Comparison of ENCODE assay signal across 26 cellular contexts in the genomic region with DNA sequence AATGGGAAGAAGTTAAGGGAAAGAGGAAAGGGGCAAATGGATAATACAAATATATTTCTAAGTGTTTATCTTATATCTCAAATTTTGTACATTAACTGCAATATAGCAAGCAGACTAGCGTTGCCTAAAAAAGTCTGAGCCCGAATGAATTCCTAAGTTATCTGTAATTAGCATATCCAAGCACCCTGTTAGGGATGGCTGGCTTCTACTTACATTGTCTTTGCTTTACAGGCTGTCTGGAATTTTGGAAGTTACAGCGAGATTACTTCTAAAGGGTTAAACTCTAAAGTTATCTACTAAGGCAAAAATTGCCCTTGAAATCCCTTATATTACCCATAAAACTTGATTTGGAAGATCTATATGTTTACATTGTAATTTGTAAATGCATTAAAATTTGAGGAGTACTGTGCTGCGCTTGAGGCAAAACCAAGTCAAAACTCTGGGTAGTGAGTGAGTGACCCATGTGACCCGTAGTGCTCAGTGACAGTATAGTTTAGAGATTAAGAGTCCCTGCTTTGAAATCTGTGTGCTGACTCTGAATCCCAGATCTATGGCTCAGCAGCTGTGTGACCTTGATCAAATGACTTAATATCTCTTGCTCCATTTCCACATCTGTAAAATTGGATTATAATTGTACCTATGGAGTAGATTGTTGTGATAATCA. TPM values are rescaled to one million over a fixed set of nuclear protein-coding genes. Genes with fewer than 3 reads are reported as not detected.
"Had no signal": no experiment of that assay in that cellular context is flagged by ENCODE, and none has a peak within 500 bp of the region (broad histone marks: within the 10 kb centered on the region; RNA-seq: fewer than 3 reads in every experiment).

No MANE protein-coding gene starts in this region.

- H3K4me3 ChIP-seq: gastroesophageal sphincter, heart left ventricle, hepatocyte, left lung, ovary, psoas muscle, skin epidermis, thoracic aorta, tibial nerve, upper lobe of left lung had no signal

- H3K36me3 Mint-ChIP-seq: natural killer cell; stimulated activated naive B cell treated with anti-CD40 and anti-IgM and Interleukin-4, amounts not matched to agents 10 μg/mL and 1 μg/mL and 100 μg/mL, for 72 hours had no signal

- H3K4me3 Mint-ChIP-seq: natural killer cell; stimulated activated naive B cell treated with anti-CD40 and anti-IgM and Interleukin-4, amounts not matched to agents 10 μg/mL and 1 μg/mL and 100 μg/mL, for 72 hours; stimulated activated naive CD8-positive, alpha-beta T cell treated with anti-CD3 and anti-CD28 coated beads, Interleukin-15, Interleukin-2, amounts not matched to agents 100 ng/mL and 50 ng/mL, for 24 hours had no signal

- H3K27me3 ChIP-seq: gastroesophageal sphincter, heart left ventricle, hepatocyte, left lung, ovary, tibial nerve, upper lobe of left lung had no signal

- H2AFZ ChIP-seq: hepatocyte had no signal

- H3K4me1 ChIP-seq: foreskin keratinocyte, gastroesophageal sphincter, heart left ventricle, left lung, psoas muscle, tibial nerve, upper lobe of left lung had no signal

- H3K36me3 ChIP-seq: gastroesophageal sphincter, heart left ventricle, left lung, ovary, thoracic aorta, tibial nerve, upper lobe of left lung had no signal

- H3K4me2 ChIP-seq: hepatocyte had no signal

- ATAC-seq: esophagus mucosa; foreskin keratinocyte; gastroesophageal sphincter; heart left ventricle; left cardiac atrium; left lung; natural killer cell; psoas muscle; right cardiac atrium; stimulated activated naive B cell treated with anti-CD40 and anti-IgM and Interleukin-4, amounts not matched to agents 10 μg/mL and 1 μg/mL and 100 μg/mL, for 72 hours had no signal

- H3K27me3 Mint-ChIP-seq: stimulated activated naive B cell treated with anti-CD40 and anti-IgM and Interleukin-4, amounts not matched to agents 10 μg/mL and 1 μg/mL and 100 μg/mL, for 72 hours; stimulated activated naive CD8-positive, alpha-beta T cell treated with anti-CD3 and anti-CD28 coated beads, Interleukin-15, Interleukin-2, amounts not matched to agents 100 ng/mL and 50 ng/mL, for 24 hours had no signal

- H3K27ac Mint-ChIP-seq: natural killer cell; stimulated activated naive B cell treated with anti-CD40 and anti-IgM and Interleukin-4, amounts not matched to agents 10 μg/mL and 1 μg/mL and 100 μg/mL, for 72 hours; stimulated activated naive CD8-positive, alpha-beta T cell treated with anti-CD3 and anti-CD28 coated beads, Interleukin-15, Interleukin-2, amounts not matched to agents 100 ng/mL and 50 ng/mL, for 24 hours had no signal

- H3K4me1 Mint-ChIP-seq: natural killer cell; stimulated activated naive B cell treated with anti-CD40 and anti-IgM and Interleukin-4, amounts not matched to agents 10 μg/mL and 1 μg/mL and 100 μg/mL, for 72 hours had no signal

- H3K9me3 ChIP-seq: gastroesophageal sphincter, heart left ventricle, left lung, ovary, psoas muscle, thoracic aorta, tibial nerve, upper lobe of left lung had no signal

- H3K27ac ChIP-seq: epithelial cell of prostate, foreskin keratinocyte, gastroesophageal sphincter, heart left ventricle, hepatocyte, left lung, ovary, psoas muscle, skin epidermis, thoracic aorta, tibial nerve, upper lobe of left lung had no signal

- H3K9me3 Mint-ChIP-seq: stimulated activated naive B cell treated with anti-CD40 and anti-IgM and Interleukin-4, amounts not matched to agents 10 μg/mL and 1 μg/mL and 100 μg/mL, for 72 hours; stimulated activated naive CD8-positive, alpha-beta T cell treated with anti-CD3 and anti-CD28 coated beads, Interleukin-15, Interleukin-2, amounts not matched to agents 100 ng/mL and 50 ng/mL, for 24 hours had no signal

- H3K79me2 ChIP-seq: hepatocyte had no signal

- DNase-seq: cerebellar nuclear complex; cortex of kidney; foreskin keratinocyte; heart left ventricle; left cardiac atrium; left lung; mammary epithelial cell; natural killer cell; ovary; posterior cingulate gyrus; psoas muscle; right cardiac atrium; stimulated activated CD4-positive, alpha-beta T cell treated with anti-CD3 and anti-CD28 coated beads, Interleukin-15, amount 100 ng/mL, for 24 hours; stimulated activated CD4-positive, alpha-beta T cell treated with anti-CD3 and anti-CD28 coated beads, Interleukin-2, amount 100 ng/mL, for 48 hours; stimulated activated naive B cell treated with anti-CD40 and anti-IgM and Interleukin-4, amounts not matched to agents 10 μg/mL and 1 μg/mL and 100 μg/mL, for 72 hours; upper lobe of left lung had no signal

- FAIRE-seq: islet of Langerhans, urothelium cell line had no signal

RNA-seq across cellular contexts. Expression of gene LIN7A, which starts 17.3 kb away (rescaled TPM):
- total RNA-seq: foreskin keratinocyte had no signal
- polyA plus RNA-seq: foreskin keratinocyte, mammary epithelial cell had no signal
